ENCODE assay signal across 20 cellular contexts in the genomic region with DNA sequence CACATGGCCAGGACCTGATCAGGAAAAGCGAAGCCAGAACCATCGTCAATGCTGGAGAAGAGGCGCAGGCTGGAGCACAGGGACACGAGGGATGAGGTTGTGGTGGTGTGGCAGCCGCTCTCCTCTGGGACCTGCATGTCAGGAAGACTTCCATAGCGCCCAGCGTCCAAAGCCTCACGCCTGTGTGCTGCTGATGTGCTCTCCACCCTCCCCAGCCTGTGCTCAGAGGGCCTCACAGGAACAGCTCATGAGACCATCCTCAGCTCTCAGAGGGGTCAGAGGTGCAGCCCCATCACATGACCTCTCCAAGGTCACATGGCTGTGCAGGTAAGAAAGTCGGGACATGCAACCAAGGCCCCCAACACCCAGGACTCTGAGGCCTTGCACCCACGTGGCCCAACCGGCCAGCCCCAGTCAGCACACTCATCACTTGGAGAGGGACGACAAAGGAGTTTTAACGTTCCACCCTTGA.
"Had no signal": no experiment of that assay in that cellular context is flagged by ENCODE, and none has a peak within 500 bp of the region (broad histone marks: within the 10 kb centered on the region; RNA-seq: fewer than 3 reads in every experiment).

No MANE protein-coding gene starts in this region.

- DNase-seq: activated CD4-positive, alpha-beta T cell treated with anti-CD3 and anti-CD28 coated beads for 4 hours; activated CD8-positive, alpha-beta memory T cell treated with anti-CD3 and anti-CD28 coated beads, Interleukin-2, amount 50 U/mL, for 4 hours; activated CD8-positive, alpha-beta T cell treated with anti-CD3 and anti-CD28 coated beads for 36 hours; activated naive CD4-positive, alpha-beta T cell treated with Interleukin-2 at 50 U/mL for 16 hours; amygdala; KG1; NCI-H1092; NCI-H1417; NCI-H1930; NCI-H2171 treated with DMSO at 0.1 percent for 48 hours; NCI-H226; NCI-H510A; NCI-H526 treated with DMSO at 0.1 percent for 48 hours; NCI-H82; T-cell had no signal

- H3K27ac ChIP-seq: SK-N-MC, VCaP had no signal

- FAIRE-seq: astrocyte had no signal

- H3K36me3 Mint-ChIP-seq: activated naive CD8-positive, alpha-beta T cell; T-cell had no signal

- H3K4me3 ChIP-seq: SK-N-MC had no signal

- H3K4me1 Mint-ChIP-seq: brain, T-cell had no signal

- H3K27me3 Mint-ChIP-seq: activated CD8-positive, alpha-beta T cell treated with anti-CD3 and anti-CD28 coated beads for 36 hours; activated naive CD8-positive, alpha-beta T cell; brain; T-cell had no signal

- H3K27ac Mint-ChIP-seq: activated CD8-positive, alpha-beta T cell treated with anti-CD3 and anti-CD28 coated beads for 36 hours; activated naive CD8-positive, alpha-beta T cell; brain; T-cell had no signal

- H3K9me3 Mint-ChIP-seq: activated CD8-positive, alpha-beta T cell treated with anti-CD3 and anti-CD28 coated beads for 36 hours; brain; T-cell had no signal

- H3K4me3 Mint-ChIP-seq: activated CD8-positive, alpha-beta T cell treated with anti-CD3 and anti-CD28 coated beads for 36 hours; activated naive CD8-positive, alpha-beta T cell; brain; T-cell had no signal
